In genomic region chr20:25058051-25058796, GRCh38 we compare ENCODE assay signal across 2 cellular contexts.
A peak's percentile ranks its signal among the peaks of the same experiment; 100 is the strongest.
TF ChIP-seq lines count a peak whose summit lies in the region.

Gene ACSS1 (minus strand): TSS chr20:25058139. CDS start chr20:25058102, 37 bp downstream.

TF ChIP-seq in GM23338, 12 proteins besides CTCF, POLR2A, EP300 and RAD21:
- TF ChIP-seq NANOG (IDR thresholded peaks at IDR 0.05; ENCODE audit: borderline replicate concordance) (no peak), ZNF331 (CRISPR knock-in tag; IDR thresholded peaks at IDR 0.05; ENCODE audit: low read depth) (no peak), STAT1 (IDR thresholded peaks at IDR 0.05; ENCODE audit: unreplicated experiment) (no peak), ETS1 (IDR thresholded peaks at IDR 0.05) (no peak), EZH2 (IDR thresholded peaks at IDR 0.05; ENCODE audit: low read depth, unreplicated experiment) (no peak), ZNF462 (CRISPR knock-in tag; IDR thresholded peaks at IDR 0.05) (no peak), EZH2phosphoT487 (IDR thresholded peaks at IDR 0.05; ENCODE audit: unreplicated experiment) (no peak), CREB1 (CRISPR knock-in tag; IDR thresholded peaks at IDR 0.05; ENCODE audit: low read depth) (no peak), POLR2AphosphoS5 (IDR thresholded peaks at IDR 0.05; ENCODE audit: low read depth) (no peak), REST (IDR thresholded peaks at IDR 0.05; ENCODE audit: unreplicated experiment) (no peak), ZNF114 (CRISPR knock-in tag; IDR thresholded peaks at IDR 0.05) (no peak), JUNB (IDR thresholded peaks at IDR 0.05; ENCODE audit: unreplicated experiment) (no peak)

TF ChIP-seq in H1, 55 proteins besides CTCF, POLR2A, EP300 and RAD21:
- TF ChIP-seq KDM1A (IDR thresholded peaks at IDR 0.05; ENCODE audit: borderline replicate concordance, low read length) (no peak), BACH1 (IDR thresholded peaks at IDR 0.05; ENCODE audit: low read length) (no peak), RXRA (IDR thresholded peaks at IDR 0.05; ENCODE audit: insufficient read depth, low read depth, low read length) (no peak), SP2 (IDR thresholded peaks at IDR 0.05; ENCODE audit: low read length) (no peak), KDM4A (IDR thresholded peaks at IDR 0.05; ENCODE audit: low read depth, low read length, severe bottlenecking) (peak; percentile 22), GABPA (IDR thresholded peaks at IDR 0.05; ENCODE audit: borderline replicate concordance, insufficient read depth, low read length) (no peak), RNF2 (IDR thresholded peaks at IDR 0.05; ENCODE audit: borderline replicate concordance, low read depth, low read length, missing control alignments, poor library complexity, severe bottlenecking) (peak; percentile 59), ATF3 (IDR thresholded peaks at IDR 0.05; ENCODE audit: insufficient read depth, low read depth, low read length) (no peak), TEAD4 (IDR thresholded peaks at IDR 0.05; ENCODE audit: low read depth, low read length) (no peak), EZH2 (IDR thresholded peaks at IDR 0.05; ENCODE audit: low read depth, low read length, severe bottlenecking) (peak; percentile 59), CBX5 (IDR thresholded peaks at IDR 0.05; ENCODE audit: low read depth, low read length) (no peak), TAF1 (IDR thresholded peaks at IDR 0.05; ENCODE audit: low read depth, low read length) (0 out of 2 replicates have a peak, but pooled peaks have one; percentile 7), BCL11A (IDR thresholded peaks at IDR 0.05; ENCODE audit: low read depth in 2 of 2, low read length in 2 of 2) (no peak), PHF8 (conservative IDR thresholded peaks at IDR 0.05; ENCODE audit: low read depth, low read length) (no peak), SUZ12 (IDR thresholded peaks at IDR 0.05; ENCODE audit: low read length) (peak; percentile 62), E2F6 (IDR thresholded peaks at IDR 0.05) (peak; percentile 98), MAX (IDR thresholded peaks at IDR 0.05) (peak; percentile 99), CEBPB (IDR thresholded peaks at IDR 0.05; ENCODE audit: low read depth, low read length) (no peak), CHD7 (IDR thresholded peaks at IDR 0.05; ENCODE audit: insufficient replicate concordance, low read length) (no peak)
TF ChIP-seq in H1: peak in this region for 7.
